ENCODE assay signal across 15 cellular contexts in genomic region chr11:21180194-21180593, GRCh38.
DNase-seq lines count a peak whose midpoint lies in the region; ATAC-seq and TF ChIP-seq lines count a peak whose summit lies in the region.
"Had no signal": no experiment of that assay in that cellular context is flagged by ENCODE, and none has a peak within 500 bp of the region (broad histone marks: within the 10 kb centered on the region; RNA-seq: fewer than 3 reads in every experiment).

No MANE protein-coding gene starts in this region.

- no peak overlapping the region for H3K4ac ChIP-seq in mesendoderm (ENCODE audit: low read depth, low read length)

- H3K4me2 ChIP-seq in SK-N-SH (no peak overlapping the region), mesendoderm (ENCODE audit: low read length) (no peak overlapping the region)
- H3K4me2 ChIP-seq: A549; BLaER1 treated with 17β-estradiol and CSF1 and Interleukin-3, amounts not matched to agents 10 nM and 100 nM had no signal

- ATAC-seq in SK-N-SH treated with all-trans-retinoic acid at 6 μM for 48 hours: no peak
- no peak for ATAC-seq in HG02981 (IDR thresholded peaks at IDR 0.05; ENCODE audit: unreplicated experiment)
- ATAC-seq: A549; CD8-positive, alpha-beta T cell had no signal

- TF ChIP-seq CTCF in SK-N-SH (IDR thresholded peaks at IDR 0.05): no peak

- H3K79me2 ChIP-seq in SK-N-SH (ENCODE audit: insufficient read depth) (no peaks in the 10 kb centered on the region), mesendoderm (ENCODE audit: control insufficient read depth, insufficient read depth, low read length) (no peaks in the 10 kb centered on the region)

- CTCF ChIA-PET in SK-N-SH (lab: Yijun Ruan, JAX): interaction anchor here (1.0 to 2.3 kb wide), 6 partner anchors 31 to 990 kb away, joined by 3 to 5 read pairs (median 3); no protein-coding TSS in a partner anchor

- no peak overlapping the region for H3K56ac ChIP-seq in mesendoderm (ENCODE audit: low read length)

- no peak overlapping the region for H2BK15ac ChIP-seq in mesendoderm (replicated peaks; ENCODE audit: low read depth)

- H2AK5ac ChIP-seq in mesendoderm (ENCODE audit: low read length): no peak overlapping the region

- WGBS in SK-N-SH (ENCODE audit: low lambda C conversion rate): 9% methylated on average over 3 of the region's 3 CpGs
- WGBS in mesendoderm (ENCODE audit: extremely low coverage, insufficient coverage, low lambda C conversion rate): no CpG with 5 or more reads among the region's 3 CpGs

- H3K27ac ChIP-seq in SK-N-SH (ENCODE audit: low read depth in 2 of 2, low read length in 1 of 2): peak overlapping the region in 1 of 2 experiments; percentile 76; a peak in 2 of 4 replicates
- no peak overlapping the region for H3K27ac ChIP-seq in mesendoderm (ENCODE audit: low read depth, low read length)
- H3K27ac ChIP-seq: 22Rv1; A549; BLaER1 treated with 17β-estradiol and CSF1 and Interleukin-3, amounts not matched to agents 10 nM and 100 nM; C4-2B had no signal

- no peak overlapping the region for H3K9ac ChIP-seq in SK-N-SH
- H3K9ac ChIP-seq in mesendoderm (ENCODE audit: low read length): no peak overlapping the region
- H3K9ac ChIP-seq: BLaER1 treated with 17β-estradiol and CSF1 and Interleukin-3, amounts not matched to agents 10 nM and 100 nM had no signal

- POLR2A ChIA-PET in SK-N-SH (lab: Yijun Ruan, JAX): no interaction called here

- no peaks in the 10 kb centered on the region for H4K20me1 ChIP-seq in SK-N-SH (ENCODE audit: insufficient read depth)
- H4K20me1 ChIP-seq: BLaER1 treated with 17β-estradiol and CSF1 and Interleukin-3, amounts not matched to agents 10 nM and 100 nM had no signal

- H2BK5ac ChIP-seq in mesendoderm (ENCODE audit: low read length): no peak overlapping the region

- no peaks in the 10 kb centered on the region for H3K9me3 ChIP-seq in SK-N-SH
- H3K9me3 ChIP-seq: A549; BLaER1 treated with 17β-estradiol and CSF1 and Interleukin-3, amounts not matched to agents 10 nM and 100 nM had no signal

- no peaks in the 10 kb centered on the region for H3K36me3 ChIP-seq in SK-N-SH (replicated peaks in 1 of 2; ENCODE audit: control insufficient read depth in 1 of 2, insufficient read depth in 2 of 2, low read length in 1 of 2)
- H3K36me3 ChIP-seq in mesendoderm (ENCODE audit: control insufficient read depth, insufficient read depth, low read length): no peaks in the 10 kb centered on the region
- H3K36me3 ChIP-seq: BLaER1 treated with 17β-estradiol and CSF1 and Interleukin-3, amounts not matched to agents 10 nM and 100 nM had no signal

- no peak overlapping the region for H3K23ac ChIP-seq in mesendoderm (ENCODE audit: low read length)

- no peaks in the 10 kb centered on the region for H3K79me1 ChIP-seq in mesendoderm (ENCODE audit: low read length)

- H3F3A ChIP-seq in SK-N-SH (replicated peaks; ENCODE audit: insufficient read depth): no peaks in the 10 kb centered on the region

- TF ChIP-seq EP300 in SK-N-SH (IDR thresholded peaks at IDR 0.05; ENCODE audit: borderline replicate concordance in 1 of 2, low read depth in 1 of 2, low read length in 1 of 2): 0 out of 4 replicates have a peak, but pooled peaks of 1 of the 2 experiments have one; percentile 15

- no peaks in the 10 kb centered on the region for H3K9me2 ChIP-seq in SK-N-SH

- no peak overlapping the region for H2BK120ac ChIP-seq in mesendoderm (ENCODE audit: low read depth, low read length)

- no peak overlapping the region for H4K8ac ChIP-seq in mesendoderm (ENCODE audit: low read depth, low read length)

- no peak overlapping the region for H3K4me3 ChIP-seq in SK-N-SH (ENCODE audit: low read depth in 2 of 2, low read length in 1 of 2)
- no peak overlapping the region for H3K4me3 ChIP-seq in mesendoderm (ENCODE audit: low read length)
- H3K4me3 ChIP-seq: A549; BLaER1 treated with 17β-estradiol and CSF1 and Interleukin-3, amounts not matched to agents 10 nM and 100 nM had no signal

- no peak overlapping the region for H4K5ac ChIP-seq in mesendoderm (ENCODE audit: low read length)

- no peak for TF ChIP-seq RAD21 in SK-N-SH (IDR thresholded peaks at IDR 0.05; ENCODE audit: low read length)

- DNase-seq in NCI-H146 (lab: John Stamatoyannopoulos, UW): peak; percentile 23
- DNase-seq in NCI-H146 treated with DMSO at 0.1 percent for 48 hours (lab: John Stamatoyannopoulos, UW; ENCODE audit: unreplicated experiment): no peak
- no peak for DNase-seq in SK-N-SH
- DNase-seq in mesendoderm: peak; percentile 6
- DNase-seq: AML-193; CD4-positive, alpha-beta T cell; CD8-positive, alpha-beta T cell; DMS79 treated with DMSO at 0.1 percent for 48 hours; GF-D8 had no signal

- peaks cover 0 to 8% of the 10 kb centered on the region in 2 experiments; a peak in 2 of 4 replicates for H3K4me1 ChIP-seq in SK-N-SH (ENCODE audit: control insufficient read depth in 1 of 2, insufficient read depth in 2 of 2, low read depth in 1 of 2, low read length in 1 of 2)
- H3K4me1 ChIP-seq in mesendoderm (ENCODE audit: control insufficient read depth, low read depth, low read length): no peaks in the 10 kb centered on the region
- H3K4me1 ChIP-seq: A549; BLaER1 treated with 17β-estradiol and CSF1 and Interleukin-3, amounts not matched to agents 10 nM and 100 nM had no signal

- no peak overlapping the region for H3K18ac ChIP-seq in mesendoderm (ENCODE audit: low read length)

- no peaks in the 10 kb centered on the region for H3K27me3 ChIP-seq in SK-N-SH (ENCODE audit: insufficient read depth)
- H3K27me3 ChIP-seq in mesendoderm (ENCODE audit: insufficient read depth, low read length, poor library complexity): no peaks in the 10 kb centered on the region
- H3K27me3 ChIP-seq: BLaER1 treated with 17β-estradiol and CSF1 and Interleukin-3, amounts not matched to agents 10 nM and 100 nM had no signal

- H2AFZ ChIP-seq in SK-N-SH (ENCODE audit: low read depth): no peak overlapping the region

TF ChIP-seq in SK-N-SH, 30 proteins besides CTCF, POLR2A, EP300 and RAD21:
- no peak for TF ChIP-seq REST (IDR thresholded peaks at IDR 0.05; ENCODE audit: low read depth, low read length)
- no peak for TF ChIP-seq FOXM1 (IDR thresholded peaks at IDR 0.05; ENCODE audit: low read depth)
- TF ChIP-seq GATA2 (CRISPR knock-in tag; IDR thresholded peaks at IDR 0.05): peak; percentile 67
- no peak for TF ChIP-seq CHD2 (IDR thresholded peaks at IDR 0.05; ENCODE audit: low read length, partially characterized antibody)
- TF ChIP-seq TCF12 (IDR thresholded peaks at IDR 0.05): no peak

TF ChIP-seq in SK-N-SH treated with all-trans-retinoic acid at 6 μM for 48 hours, 23 proteins besides CTCF, POLR2A, EP300 and RAD21 (continues in another document):
- TF ChIP-seq CSRNP3 (CRISPR knock-in tag; IDR thresholded peaks at IDR 0.05) (no peak), ZNF70 (CRISPR knock-in tag; IDR thresholded peaks at IDR 0.05) (no peak), RARB (CRISPR knock-in tag; IDR thresholded peaks at IDR 0.05) (no peak), CREB5 (CRISPR knock-in tag; IDR thresholded peaks at IDR 0.05; ENCODE audit: low read depth) (no peak), POU6F1 (CRISPR knock-in tag; IDR thresholded peaks at IDR 0.05; ENCODE audit: borderline replicate concordance, low read depth) (no peak)

Comparison
In these comparisons a context has a peak if more than half of its experiments do, and no peak if none do; other contexts are left out.
1. DNase-seq: peak in NCI-H146 (single experiment) and mesendoderm (single experiment); none in NCI-H146 treated with DMSO at 0.1 percent for 48 hours (single experiment) and SK-N-SH (single experiment).